ENCODE assay signal across 14 cellular contexts in genomic region chr11:132858203-132858602, GRCh38.
A peak's percentile ranks its signal among the peaks of the same experiment; 100 is the strongest.
DNase-seq lines count a peak whose midpoint lies in the region; ATAC-seq and TF ChIP-seq lines count a peak whose summit lies in the region.
"Had no signal": no experiment of that assay in that cellular context is flagged by ENCODE, and none has a peak within 500 bp of the region (broad histone marks: within the 10 kb centered on the region; RNA-seq: fewer than 3 reads in every experiment).

No MANE protein-coding gene starts in this region.

- DNase-seq in AG08395 (ENCODE audit: low spot score), result peak; percentile 43
- peak; percentile 10 for DNase-seq in HEK293T (ENCODE audit: extremely low spot score)
- peak; percentile 57 for DNase-seq in adipocyte (ENCODE audit: low read depth)
- DNase-seq in iPS-NIHi11 (ENCODE audit: low spot score), result peak; percentile 59
- DNase-seq in SW 1271 (lab: John Stamatoyannopoulos, UW), result no peak
- no peak for DNase-seq in activated CD4-positive, alpha-beta T cell treated with anti-CD3 and anti-CD28 coated beads for 4 hours
- DNase-seq in NCI-H1105 treated with DMSO at 0.1 percent for 48 hours (lab: John Stamatoyannopoulos, UW), result no peak
- DNase-seq: hippocampal formation, NCI-H2081 treated with DMSO at 0.1 percent for 48 hours, nucleus accumbens, thyroid gland had no signal

- peaks cover 4% of the 10 kb centered on the region for H3K9me3 ChIP-seq in adipocyte (ENCODE audit: control insufficient read depth, low read length)
- H3K9me3 ChIP-seq: thyroid gland had no signal

- POLR2A ChIA-PET in HEK293T (lab: Yijun Ruan, JAX), result no interaction called here

- no peaks in the 10 kb centered on the region for H3K4me1 ChIP-seq in adipocyte (ENCODE audit: control insufficient read depth, insufficient read depth, low read length)
- H3K4me1 ChIP-seq: thyroid gland had no signal

- H3K36me3 ChIP-seq in adipocyte (ENCODE audit: control insufficient read depth, insufficient read depth, low read length, severe bottlenecking), result no peaks in the 10 kb centered on the region
- H3K36me3 ChIP-seq: thyroid gland had no signal

- ATAC-seq in GM19351 (IDR thresholded peaks at IDR 0.05; ENCODE audit: unreplicated experiment), result no peak
- ATAC-seq: HCT116, SK-N-SH treated with all-trans-retinoic acid at 6 μM for 48 hours had no signal

- H3K27me3 ChIP-seq in adipocyte (replicated peaks; ENCODE audit: control insufficient read depth, insufficient read depth, low read length), result no peaks in the 10 kb centered on the region
- H3K27me3 ChIP-seq: thyroid gland had no signal

- no peak overlapping the region for H3K4me3 ChIP-seq in adipocyte (ENCODE audit: low read length)
- H3K4me3 ChIP-seq: thyroid gland had no signal

- H3K9ac ChIP-seq in adipocyte (ENCODE audit: low read length), result no peak overlapping the region

- CTCF ChIA-PET in HEK293T (lab: Yijun Ruan, JAX), result no interaction called here

TF ChIP-seq in HEK293T, 16 proteins besides CTCF, POLR2A, EP300 and RAD21:
- TF ChIP-seq FOXA1 (IDR thresholded peaks at IDR 0.05) (no peak), ELF4 (IDR thresholded peaks at IDR 0.05) (no peak), SUZ12 (IDR thresholded peaks at IDR 0.05) (no peak), SP1 (IDR thresholded peaks at IDR 0.05) (no peak), ZNF384 (IDR thresholded peaks at IDR 0.05) (no peak), FOXK2 (IDR thresholded peaks at IDR 0.05) (no peak)

Comparison
In these comparisons a context has a peak if more than half of its experiments do, and no peak if none do; other contexts are left out.
1. DNase-seq: peak in AG08395 (single experiment), HEK293T (single experiment), adipocyte (single experiment) and iPS-NIHi11 (single experiment); none in SW 1271 (0 of 2), activated CD4-positive, alpha-beta T cell treated with anti-CD3 and anti-CD28 coated beads for 4 hours (0 of 2) and NCI-H1105 treated with DMSO at 0.1 percent for 48 hours (single experiment).